ENCODE assay signal across 8 cellular contexts in genomic region chr2:25674003-25674362, GRCh38. TPM values are rescaled to one million over a fixed set of nuclear protein-coding genes. Genes with fewer than 3 reads are reported as not detected.
DNase-seq lines count a peak whose midpoint lies in the region; ATAC-seq and TF ChIP-seq lines count a peak whose summit lies in the region.

No MANE protein-coding gene starts in this region.

- H3K27ac ChIP-seq in adrenal gland (peak overlapping the region in 4 of 5 donors; percentile 21 to 94 (median 66)), liver (ENCODE audit: low read depth in 1 of 2, low read length in 2 of 2) (peak overlapping the region; percentile 69 to 74), tibial artery (peak overlapping the region; percentile 86 to 87)

- H3K4me1 ChIP-seq in adrenal gland (replicated peaks in 1 of 2) (peaks cover 0 to 12% of the 10 kb centered on the region in 2 donors), liver (ENCODE audit: control insufficient read depth in 4 of 4, insufficient read depth in 4 of 4, low read length in 3 of 4) (peaks cover 3 to 20% (median 8%) of the 10 kb centered on the region in 4 donors), tibial artery (peaks cover 0 to 24% (median 8%) of the 10 kb centered on the region in 4 donors)

- CTCF ChIA-PET in activated CD4-positive, alpha-beta T cell treated with anti-CD3 and anti-CD28 coated beads, Interleukin-2, amount 10 ng/mL, durations not matched to agents 7 days and 5 days (lab: Charles Lee), result interaction anchor here (1.3 kb wide), 1 partner anchor 24 kb away, joined by 3 read pairs; no protein-coding TSS in a partner anchor

- intact Hi-C loops in adrenal gland (cut with DNase I) (loop anchor here in 1 of 2 donors (10.0 kb wide), 1 partner anchor 69 kb away; no protein-coding TSS in a partner anchor), tibial artery (cut with DNase I; ENCODE audit: low total_unique reads) (no loop called here)

- H3K9me3 ChIP-seq in adrenal gland (replicated peaks in 1 of 3) (no peaks in the 10 kb centered on the region), liver (ENCODE audit: control insufficient read depth in 4 of 4, low read length in 3 of 4) (no peaks in the 10 kb centered on the region), tibial artery (no peaks in the 10 kb centered on the region)

- no peaks in the 10 kb centered on the region for H3K27me3 ChIP-seq in adrenal gland
- no peaks in the 10 kb centered on the region for H3K27me3 ChIP-seq in liver (ENCODE audit: control insufficient read depth in 4 of 4, insufficient read depth in 4 of 4, low read length in 3 of 4)
- no peaks in the 10 kb centered on the region for H3K27me3 ChIP-seq in tibial artery

- H3K4me3 Mint-ChIP-seq in activated CD4-positive, alpha-beta T cell treated with anti-CD3 and anti-CD28 coated beads, Interleukin-2, amount 10 ng/mL, durations not matched to agents 7 days and 5 days, result peak overlapping the region; percentile 77

- H3K4me1 Mint-ChIP-seq in activated CD4-positive, alpha-beta T cell treated with anti-CD3 and anti-CD28 coated beads, Interleukin-2, amount 10 ng/mL, durations not matched to agents 7 days and 5 days, result peaks cover 17% of the 10 kb centered on the region

- H3K36me3 ChIP-seq in adrenal gland (replicated peaks in 1 of 2) (no peaks in the 10 kb centered on the region), liver (ENCODE audit: control insufficient read depth in 4 of 4, insufficient read depth in 3 of 4, low read depth in 1 of 4, low read length in 3 of 4) (no peaks in the 10 kb centered on the region), tibial artery (no peaks in the 10 kb centered on the region)

- no peak for TF ChIP-seq POLR2A in adrenal gland (IDR thresholded peaks at IDR 0.05)

- peaks cover 19% of the 10 kb centered on the region for H3K27me3 Mint-ChIP-seq in activated CD4-positive, alpha-beta T cell treated with anti-CD3 and anti-CD28 coated beads, Interleukin-2, amount 10 ng/mL, durations not matched to agents 7 days and 5 days

- WGBS in adrenal gland, 4 donors, result 10 to 14% (median 11%) methylated on average over 7 to 18 of the region's 18 CpGs
- WGBS in liver, result 10% methylated on average over 18 of the region's 18 CpGs

- H3K27ac Mint-ChIP-seq in activated CD4-positive, alpha-beta T cell treated with anti-CD3 and anti-CD28 coated beads, Interleukin-2, amount 10 ng/mL, durations not matched to agents 7 days and 5 days, result peak overlapping the region; percentile 82

- H3K4me3 ChIP-seq in adrenal gland, result peak overlapping the region in 2 of 4 donors; percentile 14 to 87
- H3K4me3 ChIP-seq in liver (ENCODE audit: low read depth in 1 of 3, low read length in 3 of 3), result peak overlapping the region; percentile 61 to 81 (median 63)
- H3K4me3 ChIP-seq in tibial artery, result peak overlapping the region; percentile 70 to 99

- peak overlapping the region in 1 of 2 donors; percentile 56 for H3K9ac ChIP-seq in liver (ENCODE audit: low read depth in 1 of 2, low read length in 2 of 2)

- H3K9me3 Mint-ChIP-seq in activated CD4-positive, alpha-beta T cell treated with anti-CD3 and anti-CD28 coated beads, Interleukin-2, amount 10 ng/mL, durations not matched to agents 7 days and 5 days, result no peaks in the 10 kb centered on the region

- DNase-seq in activated CD4-positive, alpha-beta T cell treated with anti-CD3 and anti-CD28 coated beads, Interleukin-2, amount 10 ng/mL, durations not matched to agents 7 days and 5 days, result no peak
- no peak for DNase-seq in activated CD4-positive, alpha-beta T cell treated with anti-CD3 and anti-CD28 coated beads for 1 hour
- no peak for DNase-seq in adrenal gland
- peak in 1 of 2 donors; percentile 38 for DNase-seq in tibial artery
- no peak for DNase-seq in COLO829 (ENCODE audit: low spot score)

- TF ChIP-seq RAD21 in liver (IDR thresholded peaks at IDR 0.05), result no peak

- TF ChIP-seq CTCF in adrenal gland (IDR thresholded peaks at IDR 0.05) (no peak), liver (IDR thresholded peaks at IDR 0.05; ENCODE audit: low read depth, low read length, missing input control) (no peak), tibial artery (IDR thresholded peaks at IDR 0.05) (no peak)

- H3K36me3 Mint-ChIP-seq in activated CD4-positive, alpha-beta T cell treated with anti-CD3 and anti-CD28 coated beads, Interleukin-2, amount 10 ng/mL, durations not matched to agents 7 days and 5 days (ENCODE audit: low read depth), result peaks cover 2% of the 10 kb centered on the region

- POLR2A ChIA-PET in activated CD4-positive, alpha-beta T cell treated with anti-CD3 and anti-CD28 coated beads, Interleukin-2, amount 10 ng/mL, durations not matched to agents 7 days and 5 days (lab: Charles Lee), result interaction anchor here (0.5 kb wide), 1 partner anchor 205 kb away, joined by 3 read pairs; no protein-coding TSS in a partner anchor

- ATAC-seq in GM18502 (IDR thresholded peaks at IDR 0.05; ENCODE audit: poor library complexity, unreplicated experiment) (no peak), GM21717 (IDR thresholded peaks at IDR 0.05; ENCODE audit: unreplicated experiment) (no peak)

TF ChIP-seq in liver, 16 proteins besides CTCF, POLR2A, EP300 and RAD21:
- no peak for TF ChIP-seq SP1 (IDR thresholded peaks at IDR 0.05)
- TF ChIP-seq MAX (IDR thresholded peaks at IDR 0.05), result no peak
- no peak for TF ChIP-seq ATF3 (IDR thresholded peaks at IDR 0.05)
- no peak for TF ChIP-seq FOXA1 (IDR thresholded peaks at IDR 0.05)
- no peak for TF ChIP-seq ZBTB33 (IDR thresholded peaks at IDR 0.05)
- no peak for TF ChIP-seq YY1 (IDR thresholded peaks at IDR 0.05)

RNA-seq across cellular contexts. Expression of gene DTNB, which starts 0.6 kb away (rescaled TPM):
- 10 to 100 TPM; 29.8 to 31.0 TPM for total RNA-seq in activated CD4-positive, alpha-beta T cell treated with anti-CD3 and anti-CD28 coated beads, Interleukin-2, amount 10 ng/mL, durations not matched to agents 7 days and 5 days
- 10 to 100 TPM in 4 of 8 donors, 1 to 10 TPM in 4; 7.4 to 26.1 (median 9.4) TPM for total RNA-seq in adrenal gland
- 10 to 100 TPM in 2 of 3 donors, 1 to 10 TPM in 1; 4.7 to 27.5 (median 16.5) TPM for polyA plus RNA-seq in adrenal gland
- 10 to 100 TPM in 1 of 2 donors, 1 to 10 TPM in 1; 3.8 to 10.5 TPM for total RNA-seq in liver
- 1 to 10 TPM; 3.3 to 9.1 TPM for polyA plus RNA-seq in liver
